8 cellular contexts compared by ENCODE assay signal in the genomic region with DNA sequence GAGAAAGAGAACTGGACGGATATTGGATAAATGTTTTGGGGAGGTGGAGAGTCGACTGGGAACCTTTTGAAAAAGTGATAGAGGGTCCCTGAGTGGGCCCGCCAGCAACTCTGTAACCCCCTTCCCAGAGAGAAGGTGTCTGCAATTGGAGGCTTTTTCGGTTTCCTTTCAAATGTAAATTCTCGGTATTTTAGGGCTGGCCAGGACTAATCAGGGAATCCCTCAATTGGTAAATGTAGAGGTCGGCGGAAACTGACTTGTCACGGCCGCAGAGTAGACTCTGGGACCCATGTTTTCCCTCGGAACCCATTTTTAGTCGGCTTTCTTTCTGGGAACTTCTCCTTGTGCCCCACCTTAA. TPM values are rescaled to one million over a fixed set of nuclear protein-coding genes. Genes with fewer than 3 reads are reported as not detected.
DNase-seq lines count a peak whose midpoint lies in the region; ATAC-seq and TF ChIP-seq lines count a peak whose summit lies in the region.

No MANE protein-coding gene starts in this region.

- H3K36me3 Mint-ChIP-seq in activated naive CD4-positive, alpha-beta T cell treated with anti-CD3 and anti-CD28 coated beads, Interleukin-2, amount 50 U/mL, for 24 hours: no peaks in the 10 kb centered on the region
- H3K36me3 Mint-ChIP-seq in WTC11: peaks cover 49% of the 10 kb centered on the region
- peaks cover 2% of the 10 kb centered on the region for H3K36me3 Mint-ChIP-seq in stimulated activated memory B cell treated with anti-CD40 and anti-IgM and Interleukin-4, amounts not matched to agents 10 μg/mL and 1 μg/mL and 100 μg/mL, for 72 hours

- no peak for TF ChIP-seq CTCF in WTC11 (IDR thresholded peaks at IDR 0.05)

- peaks cover 24% of the 10 kb centered on the region for H3K4me1 Mint-ChIP-seq in activated naive CD4-positive, alpha-beta T cell treated with anti-CD3 and anti-CD28 coated beads, Interleukin-2, amount 50 U/mL, for 24 hours
- H3K4me1 Mint-ChIP-seq in WTC11: peaks cover 30% of the 10 kb centered on the region
- peaks cover 22% of the 10 kb centered on the region for H3K4me1 Mint-ChIP-seq in stimulated activated memory B cell treated with anti-CD40 and anti-IgM and Interleukin-4, amounts not matched to agents 10 μg/mL and 1 μg/mL and 100 μg/mL, for 72 hours

- peak overlapping the region; percentile 91 for H3K4me3 Mint-ChIP-seq in activated naive CD4-positive, alpha-beta T cell treated with anti-CD3 and anti-CD28 coated beads, Interleukin-2, amount 50 U/mL, for 24 hours
- H3K4me3 Mint-ChIP-seq in WTC11: peak overlapping the region; percentile 94
- H3K4me3 Mint-ChIP-seq in stimulated activated memory B cell treated with anti-CD40 and anti-IgM and Interleukin-4, amounts not matched to agents 10 μg/mL and 1 μg/mL and 100 μg/mL, for 72 hours: peak overlapping the region; percentile 91

- DNase-seq in activated naive CD4-positive, alpha-beta T cell treated with anti-CD3 and anti-CD28 coated beads, Interleukin-2, amount 50 U/mL, for 16 hours: no peak
- no peak for DNase-seq in WTC11 (ENCODE audit: low spot score)
- DNase-seq in NCI-H526 treated with DMSO at 0.1 percent for 48 hours (lab: John Stamatoyannopoulos, UW): no peak
- no peak for DNase-seq in A172 (ENCODE audit: low spot score)

- POLR2A ChIA-PET in WTC11 (lab: Charles Lee): interaction anchor here (0.8 to 1.6 kb wide), 4 partner anchors 10 to 67 kb away, joined by 3 to 6 read pairs (median 5); a partner anchor contains a TSS

- ATAC-seq in WTC11 (peak; percentile 2), HG03571 (IDR thresholded peaks at IDR 0.05; ENCODE audit: unreplicated experiment) (no peak)
- ATAC-seq in stimulated activated memory B cell treated with anti-CD40 and anti-IgM and Interleukin-4, amounts not matched to agents 10 μg/mL and 1 μg/mL and 100 μg/mL, for 72 hours: no peak

- CTCF ChIA-PET in WTC11 (lab: Charles Lee): interaction anchor here (1.9 to 2.1 kb wide), 2 partner anchors 74 to 125 kb away, joined by 8 to 22 read pairs; a partner anchor contains a TSS

- H3K27ac Mint-ChIP-seq in activated naive CD4-positive, alpha-beta T cell treated with anti-CD3 and anti-CD28 coated beads, Interleukin-2, amount 50 U/mL, for 24 hours: no peak overlapping the region
- H3K27ac Mint-ChIP-seq in WTC11: peak overlapping the region; percentile 94
- peak overlapping the region; percentile 86 for H3K27ac Mint-ChIP-seq in stimulated activated memory B cell treated with anti-CD40 and anti-IgM and Interleukin-4, amounts not matched to agents 10 μg/mL and 1 μg/mL and 100 μg/mL, for 72 hours

- H3K9me3 Mint-ChIP-seq in activated naive CD4-positive, alpha-beta T cell treated with anti-CD3 and anti-CD28 coated beads, Interleukin-2, amount 50 U/mL, for 24 hours: no peaks in the 10 kb centered on the region
- H3K9me3 Mint-ChIP-seq in WTC11: no peaks in the 10 kb centered on the region
- H3K9me3 Mint-ChIP-seq in stimulated activated memory B cell treated with anti-CD40 and anti-IgM and Interleukin-4, amounts not matched to agents 10 μg/mL and 1 μg/mL and 100 μg/mL, for 72 hours: peaks cover 2% of the 10 kb centered on the region

- peak overlapping the region; percentile 96 for H3K4me3 ChIP-seq in iPS-11a (ENCODE audit: low read depth, low read length)

- no peaks in the 10 kb centered on the region for H3K27me3 Mint-ChIP-seq in activated naive CD4-positive, alpha-beta T cell treated with anti-CD3 and anti-CD28 coated beads, Interleukin-2, amount 50 U/mL, for 24 hours
- no peaks in the 10 kb centered on the region for H3K27me3 Mint-ChIP-seq in WTC11 (ENCODE audit: low read depth)
- no peaks in the 10 kb centered on the region for H3K27me3 Mint-ChIP-seq in stimulated activated memory B cell treated with anti-CD40 and anti-IgM and Interleukin-4, amounts not matched to agents 10 μg/mL and 1 μg/mL and 100 μg/mL, for 72 hours

TF ChIP-seq in WTC11, 78 proteins besides CTCF, POLR2A, EP300 and RAD21:
- TF ChIP-seq, protein P1, sequence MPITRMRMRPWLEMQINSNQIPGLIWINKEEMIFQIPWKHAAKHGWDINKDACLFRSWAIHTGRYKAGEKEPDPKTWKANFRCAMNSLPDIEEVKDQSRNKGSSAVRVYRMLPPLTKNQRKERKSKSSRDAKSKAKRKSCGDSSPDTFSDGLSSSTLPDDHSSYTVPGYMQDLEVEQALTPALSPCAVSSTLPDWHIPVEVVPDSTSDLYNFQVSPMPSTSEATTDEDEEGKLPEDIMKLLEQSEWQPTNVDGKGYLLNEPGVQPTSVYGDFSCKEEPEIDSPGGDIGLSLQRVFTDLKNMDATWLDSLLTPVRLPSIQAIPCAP (CRISPR knock-in tag; IDR thresholded peaks at IDR 0.05): no peak
- TF ChIP-seq TEAD1 (CRISPR knock-in tag; IDR thresholded peaks at IDR 0.05) (no peak), ZNF416 (CRISPR knock-in tag; IDR thresholded peaks at IDR 0.05) (no peak), PRRX2 (CRISPR knock-in tag; IDR thresholded peaks at IDR 0.05) (no peak), EMX1 (CRISPR knock-in tag; IDR thresholded peaks at IDR 0.05) (0 out of 2 replicates have a peak, but pooled peaks have one; percentile 21), KAT7 (CRISPR knock-in tag; IDR thresholded peaks at IDR 0.05; ENCODE audit: borderline replicate concordance) (0 out of 2 replicates have a peak, but pooled peaks have one; percentile 6), ZNF396 (CRISPR knock-in tag; IDR thresholded peaks at IDR 0.05; ENCODE audit: borderline replicate concordance) (no peak), ZNF423 (CRISPR knock-in tag; IDR thresholded peaks at IDR 0.05) (no peak), GRHL2 (CRISPR knock-in tag; IDR thresholded peaks at IDR 0.05; ENCODE audit: insufficient replicate concordance, severe bottlenecking) (no peak), ATF1 (CRISPR knock-in tag; IDR thresholded peaks at IDR 0.05) (0 out of 2 replicates have a peak, but pooled peaks have one; percentile 16)
- TF ChIP-seq, protein P2, sequence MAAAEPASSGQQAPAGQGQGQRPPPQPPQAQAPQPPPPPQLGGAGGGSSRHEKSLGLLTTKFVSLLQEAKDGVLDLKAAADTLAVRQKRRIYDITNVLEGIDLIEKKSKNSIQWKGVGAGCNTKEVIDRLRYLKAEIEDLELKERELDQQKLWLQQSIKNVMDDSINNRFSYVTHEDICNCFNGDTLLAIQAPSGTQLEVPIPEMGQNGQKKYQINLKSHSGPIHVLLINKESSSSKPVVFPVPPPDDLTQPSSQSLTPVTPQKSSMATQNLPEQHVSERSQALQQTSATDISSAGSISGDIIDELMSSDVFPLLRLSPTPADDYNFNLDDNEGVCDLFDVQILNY (CRISPR knock-in tag; IDR thresholded peaks at IDR 0.05): no peak
- TF ChIP-seq, protein P3, sequence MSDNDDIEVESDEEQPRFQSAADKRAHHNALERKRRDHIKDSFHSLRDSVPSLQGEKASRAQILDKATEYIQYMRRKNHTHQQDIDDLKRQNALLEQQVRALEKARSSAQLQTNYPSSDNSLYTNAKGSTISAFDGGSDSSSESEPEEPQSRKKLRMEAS (CRISPR knock-in tag; IDR thresholded peaks at IDR 0.05): no peak
- TF ChIP-seq, protein P4, sequence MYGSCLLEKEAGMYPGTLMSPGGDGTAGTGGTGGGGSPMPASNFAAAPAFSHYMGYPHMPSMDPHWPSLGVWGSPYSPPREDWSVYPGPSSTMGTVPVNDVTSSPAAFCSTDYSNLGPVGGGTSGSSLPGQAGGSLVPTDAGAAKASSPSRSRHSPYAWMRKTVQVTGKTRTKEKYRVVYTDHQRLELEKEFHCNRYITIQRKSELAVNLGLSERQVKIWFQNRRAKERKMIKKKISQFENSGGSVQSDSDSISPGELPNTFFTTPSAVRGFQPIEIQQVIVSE (CRISPR knock-in tag; IDR thresholded peaks at IDR 0.05; ENCODE audit: borderline replicate concordance): no peak

RNA-seq across cellular contexts. Expression of a gene that starts 0.5 kb away (rescaled TPM):
- total RNA-seq in WTC11 (2021): 277 to 312 TPM (median 282 TPM) in 3 replicates
- total RNA-seq in A172 (2014; rRNA removed; shearing (Covaris generic)): 418 and 458 TPM in 2 replicates

RNA-seq across cellular contexts. Expression of a gene that starts 21.9 kb away (rescaled TPM):
- 79.0 to 87.4 TPM (median 86.4 TPM) in 3 replicates for total RNA-seq in WTC11 (2021)
- 87.3 and 102 TPM in 2 replicates for total RNA-seq in A172 (2014; rRNA removed; shearing (Covaris generic))
